In genomic region chr3:64871237-64871636, GRCh38 we compare ENCODE assay signal across 31 cellular contexts.
"Had no signal": no experiment of that assay in that cellular context is flagged by ENCODE, and none has a peak within 500 bp of the region (broad histone marks: within the 10 kb centered on the region; RNA-seq: fewer than 3 reads in every experiment).

No MANE protein-coding gene starts in this region.

- H3K27me3 ChIP-seq: ovary, right lobe of liver, sigmoid colon, spleen, stomach, thyroid gland, tibial nerve, upper lobe of left lung, vagina had no signal

- H3K36me3 Mint-ChIP-seq: naive thymus-derived CD8-positive, alpha-beta T cell; natural killer cell treated with Interleukin-12 subunit alpha and Interleukin-12 subunit beta and Interleukin-15 and Interleukin-18, amount 100 ng/mL, for 72 hours; stimulated activated effector memory CD8-positive, alpha-beta T cell treated with anti-CD3 and anti-CD28 coated beads, Interleukin-12 subunit alpha, Interleukin-12 subunit beta, amount 100 ng/mL, for 72 hours; stimulated activated naive B cell treated with anti-CD40 and anti-IgM and Interleukin-4, amounts not matched to agents 10 μg/mL and 1 μg/mL and 100 μg/mL, for 72 hours had no signal

- H3K4me3 Mint-ChIP-seq: naive thymus-derived CD8-positive, alpha-beta T cell; natural killer cell treated with Interleukin-12 subunit alpha and Interleukin-12 subunit beta and Interleukin-15 and Interleukin-18, amount 100 ng/mL, for 72 hours; nephron progenitor cell; neural crest cell; stimulated activated effector memory CD8-positive, alpha-beta T cell treated with anti-CD3 and anti-CD28 coated beads, Interleukin-12 subunit alpha, Interleukin-12 subunit beta, amount 100 ng/mL, for 72 hours; stimulated activated naive B cell treated with anti-CD40 and anti-IgM and Interleukin-4, amounts not matched to agents 10 μg/mL and 1 μg/mL and 100 μg/mL, for 72 hours; stimulated activated naive CD8-positive, alpha-beta T cell treated with anti-CD3 and anti-CD28 coated beads, Interleukin-15, Interleukin-2, amounts not matched to agents 100 ng/mL and 50 ng/mL, for 24 hours had no signal

- DNase-seq: naive thymus-derived CD8-positive, alpha-beta T cell; nephron progenitor cell; occipital lobe; ovary; posterior cingulate gyrus; psoas muscle; right cardiac atrium; right lobe of liver; sigmoid colon; spleen; stimulated activated CD4-positive, alpha-beta T cell treated with anti-CD3 and anti-CD28 coated beads, Interleukin-12 subunit alpha, Interleukin-12 subunit beta, amount 100 ng/mL, for 4 hours; stimulated activated CD4-positive, alpha-beta T cell treated with anti-CD3 and anti-CD28 coated beads, Interleukin-1b, Interleukin-23, amount 100 ng/mL, for 48 hours; stimulated activated CD4-positive, alpha-beta T cell treated with anti-CD3 and anti-CD28 coated beads, Interleukin-4, amount 100 ng/mL, for 1 hour; stimulated activated naive B cell treated with anti-CD40 and anti-IgM and Interleukin-4, amounts not matched to agents 10 μg/mL and 1 μg/mL and 100 μg/mL, for 72 hours; stimulated activated naive CD4-positive, alpha-beta T cell treated with Interleukin-2 at 50 U/mL for 16 hours; stomach; thyroid gland; trophoblast cell; upper lobe of left lung had no signal

- FAIRE-seq: urothelium cell line had no signal

- ATAC-seq: naive thymus-derived CD8-positive, alpha-beta T cell; natural killer cell treated with Interleukin-12 subunit alpha and Interleukin-12 subunit beta and Interleukin-15 and Interleukin-18, amount 100 ng/mL, for 72 hours; psoas muscle; right cardiac atrium; right lobe of liver; stimulated activated effector memory CD8-positive, alpha-beta T cell treated with anti-CD3 and anti-CD28 coated beads, Interleukin-12 subunit alpha, Interleukin-12 subunit beta, amount 100 ng/mL, for 72 hours; stimulated activated naive B cell treated with anti-CD40 and anti-IgM and Interleukin-4, amounts not matched to agents 10 μg/mL and 1 μg/mL and 100 μg/mL, for 72 hours had no signal

- H3K4me1 Mint-ChIP-seq: naive thymus-derived CD8-positive, alpha-beta T cell; stimulated activated effector memory CD8-positive, alpha-beta T cell treated with anti-CD3 and anti-CD28 coated beads, Interleukin-12 subunit alpha, Interleukin-12 subunit beta, amount 100 ng/mL, for 72 hours; stimulated activated naive B cell treated with anti-CD40 and anti-IgM and Interleukin-4, amounts not matched to agents 10 μg/mL and 1 μg/mL and 100 μg/mL, for 72 hours had no signal

- H3K27ac ChIP-seq: ovary, parathyroid adenoma, psoas muscle, right lobe of liver, sigmoid colon, skin epidermis, spleen, stomach, thoracic aorta, thyroid gland, upper lobe of left lung, vagina had no signal

- H3K9ac ChIP-seq: parathyroid adenoma had no signal

- H3K4me3 ChIP-seq: ovary, psoas muscle, right lobe of liver, sigmoid colon, skin epidermis, smooth muscle cell, spleen, stomach, thoracic aorta, thyroid gland, tibial nerve, upper lobe of left lung, vagina had no signal

- H3K27me3 Mint-ChIP-seq: natural killer cell treated with Interleukin-12 subunit alpha and Interleukin-12 subunit beta and Interleukin-15 and Interleukin-18, amount 100 ng/mL, for 72 hours; progenitor cell of endocrine pancreas; stimulated activated naive B cell treated with anti-CD40 and anti-IgM and Interleukin-4, amounts not matched to agents 10 μg/mL and 1 μg/mL and 100 μg/mL, for 72 hours; stimulated activated naive CD8-positive, alpha-beta T cell treated with anti-CD3 and anti-CD28 coated beads, Interleukin-15, Interleukin-2, amounts not matched to agents 100 ng/mL and 50 ng/mL, for 24 hours had no signal

- H3K27ac Mint-ChIP-seq: naive thymus-derived CD8-positive, alpha-beta T cell; natural killer cell treated with Interleukin-12 subunit alpha and Interleukin-12 subunit beta and Interleukin-15 and Interleukin-18, amount 100 ng/mL, for 72 hours; nephron progenitor cell; progenitor cell of endocrine pancreas; stimulated activated effector memory CD8-positive, alpha-beta T cell treated with anti-CD3 and anti-CD28 coated beads, Interleukin-12 subunit alpha, Interleukin-12 subunit beta, amount 100 ng/mL, for 72 hours; stimulated activated naive B cell treated with anti-CD40 and anti-IgM and Interleukin-4, amounts not matched to agents 10 μg/mL and 1 μg/mL and 100 μg/mL, for 72 hours; stimulated activated naive CD8-positive, alpha-beta T cell treated with anti-CD3 and anti-CD28 coated beads, Interleukin-15, Interleukin-2, amounts not matched to agents 100 ng/mL and 50 ng/mL, for 24 hours had no signal

- H3K4me2 ChIP-seq: smooth muscle cell had no signal

- H2AFZ ChIP-seq: parathyroid adenoma had no signal

- H3K36me3 ChIP-seq: ovary, right lobe of liver, spleen, thoracic aorta, thyroid gland, upper lobe of left lung had no signal

- H3K79me2 ChIP-seq: parathyroid adenoma had no signal

- H3K4me1 ChIP-seq: parathyroid adenoma, thyroid gland had no signal

- H3K9me3 ChIP-seq: ovary, right lobe of liver, sigmoid colon, thyroid gland, vagina had no signal
